Comparison of ENCODE assay signal across 9 cellular contexts in the genomic region with DNA sequence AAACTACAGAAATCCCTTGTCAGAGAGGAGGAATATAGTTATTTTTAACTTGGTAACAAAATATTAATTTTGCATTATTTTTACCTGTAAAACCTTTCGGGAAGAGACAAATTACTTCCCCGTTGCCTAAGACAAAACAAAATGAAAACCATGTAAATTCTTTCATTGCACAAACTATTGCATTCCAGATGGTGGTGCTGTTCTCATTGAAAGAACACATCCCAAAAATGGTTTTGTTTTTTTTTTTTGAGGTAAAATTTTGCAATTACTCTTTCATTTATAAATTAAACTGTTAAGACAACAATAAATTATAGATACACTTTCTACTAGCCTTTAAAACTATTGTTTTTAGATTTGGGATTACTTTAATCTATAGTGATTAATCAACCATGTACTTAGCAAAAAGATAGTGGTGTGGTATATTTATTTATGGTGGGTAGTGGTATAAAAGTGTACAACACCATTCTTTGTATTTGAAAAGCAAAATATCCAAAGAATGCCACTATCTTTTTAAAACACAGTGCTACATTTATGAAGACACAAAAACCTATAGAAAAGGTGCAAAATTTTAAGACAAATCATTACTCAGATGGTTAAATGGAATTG.
DNase-seq lines count a peak whose midpoint lies in the region; ATAC-seq and TF ChIP-seq lines count a peak whose summit lies in the region.
"Had no signal": no experiment of that assay in that cellular context is flagged by ENCODE, and none has a peak within 500 bp of the region (broad histone marks: within the 10 kb centered on the region; RNA-seq: fewer than 3 reads in every experiment).

No MANE protein-coding gene starts in this region.

- no peaks in the 10 kb centered on the region for H3K79me2 ChIP-seq in neural cell (replicated peaks; ENCODE audit: insufficient read depth, low read length)

- no peaks in the 10 kb centered on the region for H4K20me1 ChIP-seq in neural cell (ENCODE audit: insufficient read depth)

- H3K4me2 ChIP-seq in neural cell (ENCODE audit: low read length), result no peak overlapping the region

- no peaks in the 10 kb centered on the region for H3K9me3 ChIP-seq in neural cell (ENCODE audit: low read length)

- no peaks in the 10 kb centered on the region for H3K9me2 ChIP-seq in neural cell (ENCODE audit: insufficient read depth, low read length)

- H3K4me3 ChIP-seq in coronary artery, result no peak overlapping the region
- H3K4me3 ChIP-seq in neural cell (ENCODE audit: low read length), result no peak overlapping the region

- no peaks in the 10 kb centered on the region for H3K36me3 ChIP-seq in neural cell (ENCODE audit: insufficient read depth, low read length)

- no peak overlapping the region for H2AFZ ChIP-seq in neural cell (ENCODE audit: low read depth, low read length)

- H3F3A ChIP-seq in neural cell (ENCODE audit: insufficient read depth, low read length, poor library complexity, severe bottlenecking), result no peaks in the 10 kb centered on the region

- no peak for TF ChIP-seq EP300 in neural cell (conservative IDR thresholded peaks at IDR 0.05; ENCODE audit: poor library complexity, severe bottlenecking)

- DNase-seq in SIG-M5 treated with dmso at 0.1 percent for 504 hours (lab: John Stamatoyannopoulos, UW; ENCODE audit: unreplicated experiment) (peak; percentile 40), SIG-M5 (lab: John Stamatoyannopoulos, UW) (no peak), NCI-H226 (peak; percentile 16), coronary artery (ENCODE audit: low spot score) (no peak)
- DNase-seq in stimulated activated CD4-positive, alpha-beta T cell treated with anti-CD3 and anti-CD28 coated beads, Interleukin-4, amount 100 ng/mL, for 4 hours, result no peak
- no peak for DNase-seq in stimulated activated CD4-positive, alpha-beta T cell treated with anti-CD3 and anti-CD28 coated beads, Interleukin-4, amount 100 ng/mL, for 1 hour
- DNase-seq: activated naive CD8-positive, alpha-beta T cell treated with anti-CD3 and anti-CD28 coated beads, Interleukin-2, amount 10 ng/mL, durations not matched to agents 7 days and 5 days had no signal

- no peaks in the 10 kb centered on the region for H3K27me3 ChIP-seq in neural cell (ENCODE audit: insufficient read depth, low read depth, low read length)

- peak; percentile 36 for TF ChIP-seq RAD21 in neural cell (conservative IDR thresholded peaks at IDR 0.05)

- ATAC-seq in HG03175 (IDR thresholded peaks at IDR 0.05; ENCODE audit: unreplicated experiment), result no peak

- TF ChIP-seq CTCF in coronary artery (IDR thresholded peaks at IDR 0.05), result peak; percentile 30
- TF ChIP-seq CTCF in neural cell (IDR thresholded peaks at IDR 0.05; ENCODE audit: poor library complexity, severe bottlenecking), result peak; percentile 43

- H3K9ac ChIP-seq in neural cell (ENCODE audit: low read length), result no peak overlapping the region

- H3K27ac ChIP-seq in coronary artery (no peak overlapping the region), neural cell (ENCODE audit: low read length) (no peak overlapping the region)

TF ChIP-seq in neural cell, 6 proteins besides CTCF, POLR2A, EP300 and RAD21:
- TF ChIP-seq EZH2 (IDR thresholded peaks at IDR 0.05; ENCODE audit: borderline replicate concordance, insufficient read depth, low read length, poor library complexity, severe bottlenecking) (no peak), SMC3 (conservative IDR thresholded peaks at IDR 0.05; ENCODE audit: poor library complexity) (peak; percentile 21)

Comparison
In these comparisons a context has a peak if more than half of its experiments do, and no peak if none do; other contexts are left out.
1. DNase-seq: peak in SIG-M5 treated with dmso at 0.1 percent for 504 hours (single experiment) and NCI-H226 (single experiment); none in SIG-M5 (single experiment), coronary artery (single experiment), stimulated activated CD4-positive, alpha-beta T cell treated with anti-CD3 and anti-CD28 coated beads, Interleukin-4, amount 100 ng/mL, for 4 hours (0 of 2) and stimulated activated CD4-positive, alpha-beta T cell treated with anti-CD3 and anti-CD28 coated beads, Interleukin-4, amount 100 ng/mL, for 1 hour (single experiment).